ENCODE assay signal across 16 cellular contexts in the genomic region with DNA sequence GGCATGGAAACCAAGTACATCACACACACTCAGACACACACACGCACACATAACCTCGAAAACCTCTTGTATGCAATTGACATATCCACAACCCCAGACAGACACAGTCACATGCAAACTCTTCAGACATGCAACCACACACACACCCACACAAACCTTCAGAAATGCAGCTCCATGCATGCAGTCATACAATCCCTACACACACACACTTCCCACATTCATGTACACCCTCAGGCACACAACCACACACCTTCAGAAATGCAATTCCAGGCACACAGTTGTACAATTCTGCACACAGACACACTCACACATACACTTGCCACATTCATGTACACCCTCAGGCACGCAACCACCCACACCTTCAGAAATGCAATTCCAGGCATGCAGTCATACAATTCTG. TPM values are rescaled to one million over a fixed set of nuclear protein-coding genes. Genes with fewer than 3 reads are reported as not detected.
"Had no signal": no experiment of that assay in that cellular context is flagged by ENCODE, and none has a peak within 500 bp of the region (broad histone marks: within the 10 kb centered on the region; RNA-seq: fewer than 3 reads in every experiment).

No MANE protein-coding gene starts in this region.

- H3K27me3 ChIP-seq: ascending aorta had no signal

- H3K27ac Mint-ChIP-seq: activated CD4-positive, alpha-beta memory T cell treated with anti-CD3 and anti-CD28 coated beads, Interleukin-2, amount 10 ng/mL, durations not matched to agents 7 days and 5 days; activated naive CD8-positive, alpha-beta T cell treated with anti-CD3 and anti-CD28 coated beads, Interleukin-2, amount 50 U/mL, for 24 hours; activated T-cell treated with anti-CD3 and anti-CD28 coated beads, Interleukin-2, amount 50 U/mL, for 72 hours; progenitor cell of endocrine pancreas; stimulated activated naive B cell treated with anti-CD40 and anti-IgM and Interleukin-4, amounts not matched to agents 10 μg/mL and 1 μg/mL and 100 μg/mL, for 72 hours had no signal

- DNase-seq: activated CD4-positive, alpha-beta memory T cell treated with anti-CD3 and anti-CD28 coated beads, Interleukin-2, amount 10 ng/mL, durations not matched to agents 7 days and 5 days; activated gamma-delta T cell treated with Interleukin-2 at 50 U/mL for 16 hours; activated naive CD8-positive, alpha-beta T cell treated with anti-CD3 and anti-CD28 coated beads, Interleukin-2, amount 50 U/mL, for 24 hours; activated T-cell treated with anti-CD3 and anti-CD28 coated beads, Interleukin-2, amount 50 U/mL, for 72 hours; foreskin melanocyte; heart left ventricle; kidney glomerular epithelial cell; right cardiac atrium; stimulated activated naive B cell treated with anti-CD40 and anti-IgM and Interleukin-4, amounts not matched to agents 10 μg/mL and 1 μg/mL and 100 μg/mL, for 72 hours; transverse colon had no signal

- H3K4me1 Mint-ChIP-seq: activated CD4-positive, alpha-beta memory T cell treated with anti-CD3 and anti-CD28 coated beads, Interleukin-2, amount 10 ng/mL, durations not matched to agents 7 days and 5 days had no signal

- ATAC-seq: activated naive CD8-positive, alpha-beta T cell treated with anti-CD3 and anti-CD28 coated beads, Interleukin-2, amount 50 U/mL, for 24 hours; activated T-cell treated with anti-CD3 and anti-CD28 coated beads, Interleukin-2, amount 50 U/mL, for 72 hours; heart left ventricle; right cardiac atrium had no signal

- H3K36me3 ChIP-seq: ascending aorta, cardiac muscle cell, heart left ventricle, transverse colon had no signal

- H3K4me1 ChIP-seq: ascending aorta had no signal

- H3K36me3 Mint-ChIP-seq: stimulated activated naive B cell treated with anti-CD40 and anti-IgM and Interleukin-4, amounts not matched to agents 10 μg/mL and 1 μg/mL and 100 μg/mL, for 72 hours had no signal

- H3K27ac ChIP-seq: ascending aorta, cardiac muscle cell, heart left ventricle, transverse colon had no signal

- H3K9me3 ChIP-seq: ascending aorta, heart left ventricle, transverse colon had no signal

- H3K9me3 Mint-ChIP-seq: activated CD4-positive, alpha-beta memory T cell treated with anti-CD3 and anti-CD28 coated beads, Interleukin-2, amount 10 ng/mL, durations not matched to agents 7 days and 5 days; activated naive CD8-positive, alpha-beta T cell treated with anti-CD3 and anti-CD28 coated beads, Interleukin-2, amount 50 U/mL, for 24 hours; activated T-cell treated with anti-CD3 and anti-CD28 coated beads, Interleukin-2, amount 50 U/mL, for 72 hours; stimulated activated naive B cell treated with anti-CD40 and anti-IgM and Interleukin-4, amounts not matched to agents 10 μg/mL and 1 μg/mL and 100 μg/mL, for 72 hours had no signal

- H3K4me3 Mint-ChIP-seq: activated CD4-positive, alpha-beta memory T cell treated with anti-CD3 and anti-CD28 coated beads, Interleukin-2, amount 10 ng/mL, durations not matched to agents 7 days and 5 days; activated naive CD8-positive, alpha-beta T cell treated with anti-CD3 and anti-CD28 coated beads, Interleukin-2, amount 50 U/mL, for 24 hours had no signal

- H3K4me3 ChIP-seq: ascending aorta, transverse colon had no signal

RNA-seq across cellular contexts. Expression of a gene that starts 1.3 kb away (rescaled TPM):
- total RNA-seq: activated CD4-positive, alpha-beta memory T cell treated with anti-CD3 and anti-CD28 coated beads, Interleukin-2, amount 10 ng/mL, durations not matched to agents 7 days and 5 days; activated T-cell treated with anti-CD3 and anti-CD28 coated beads, Interleukin-2, amount 50 U/mL, for 72 hours; ascending aorta; heart left ventricle; liver; myocyte; right cardiac atrium; subcutaneous adipose tissue; transverse colon had no signal
- polyA plus RNA-seq: heart left ventricle, liver, right cardiac atrium had no signal

RNA-seq across cellular contexts. Expression of a gene that starts 37.1 kb away (rescaled TPM):
- total RNA-seq: activated CD4-positive, alpha-beta memory T cell treated with anti-CD3 and anti-CD28 coated beads, Interleukin-2, amount 10 ng/mL, durations not matched to agents 7 days and 5 days; activated T-cell treated with anti-CD3 and anti-CD28 coated beads, Interleukin-2, amount 50 U/mL, for 72 hours; ascending aorta; cardiac muscle cell; heart left ventricle; liver; myocyte; progenitor cell of endocrine pancreas; right cardiac atrium; subcutaneous adipose tissue; transverse colon had no signal
- polyA plus RNA-seq: cardiac muscle cell, heart left ventricle, liver, right cardiac atrium had no signal
